ENCODE assay signal across 8 cellular contexts in the genomic region with DNA sequence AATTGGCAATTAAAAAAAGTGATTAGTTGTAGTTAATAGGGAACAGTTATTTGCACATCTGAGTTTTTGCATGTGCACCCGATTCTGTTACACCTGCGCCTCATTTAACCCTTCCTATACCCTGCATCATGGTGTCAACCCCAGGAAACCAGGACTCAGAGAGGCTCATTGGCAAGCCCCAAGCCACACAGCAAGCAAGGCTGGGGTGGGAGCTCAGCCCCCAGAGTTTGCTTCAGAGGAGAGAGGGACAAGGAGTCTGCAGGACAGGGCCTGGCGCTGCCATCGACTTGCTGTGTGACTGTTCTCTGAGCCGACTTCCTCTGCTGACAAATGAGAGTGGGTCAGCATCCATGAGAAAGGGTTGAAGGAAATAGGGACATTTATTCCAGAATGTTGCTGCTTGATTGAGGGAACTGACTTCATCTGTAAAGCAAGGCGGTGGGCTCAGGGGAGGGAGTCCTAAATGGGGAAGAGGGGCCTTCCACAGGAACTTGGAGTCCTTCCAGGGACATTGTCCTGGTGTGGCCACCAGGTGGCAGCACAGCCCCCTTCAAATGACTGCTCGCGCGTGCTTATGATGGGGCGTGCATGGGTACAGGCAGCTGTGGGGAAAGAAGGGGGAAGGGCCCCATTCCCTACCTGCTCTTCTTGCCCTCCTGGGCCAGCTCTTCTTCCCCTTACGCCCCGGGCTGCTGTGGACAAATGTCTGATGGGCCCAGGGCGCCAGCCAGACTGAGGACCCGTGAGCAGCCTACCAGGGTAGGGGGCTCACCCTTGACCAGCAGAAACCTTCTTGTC. TPM values are rescaled to one million over a fixed set of nuclear protein-coding genes. Genes with fewer than 3 reads are reported as not detected.
DNase-seq lines count a peak whose midpoint lies in the region; ATAC-seq and TF ChIP-seq lines count a peak whose summit lies in the region.

No MANE protein-coding gene starts in this region.

- no peaks in the 10 kb centered on the region for H3K36me3 Mint-ChIP-seq in CD4-positive, alpha-beta memory T cell
- no peaks in the 10 kb centered on the region for H3K36me3 Mint-ChIP-seq in natural killer cell

- H3K4me3 ChIP-seq in CD4-positive, alpha-beta memory T cell (ENCODE audit: low read length in 2 of 2), result no peak overlapping the region
- H3K4me3 ChIP-seq in OCI-LY7 (ENCODE audit: low read depth, low read length, poor library complexity, severe bottlenecking) (no peak overlapping the region), esophagus muscularis mucosa (no peak overlapping the region)

- peak; percentile 76 to 84 (median 80) for ATAC-seq in natural killer cell
- ATAC-seq in GM19035 (IDR thresholded peaks at IDR 0.05; ENCODE audit: unreplicated experiment), result no peak

- TF ChIP-seq EP300 in Ishikawa (IDR thresholded peaks at IDR 0.05; ENCODE audit: borderline replicate concordance), result no peak
- TF ChIP-seq EP300 in esophagus muscularis mucosa (IDR thresholded peaks at IDR 0.05), result no peak

- no peaks in the 10 kb centered on the region for H3K79me2 ChIP-seq in OCI-LY7 (ENCODE audit: insufficient read depth, low read depth, low read length)

- H4K20me1 ChIP-seq in OCI-LY7 (ENCODE audit: insufficient read depth, low read length), result no peaks in the 10 kb centered on the region

- TF ChIP-seq RAD21 in Ishikawa (IDR thresholded peaks at IDR 0.05; ENCODE audit: low read depth), result peak; percentile 82

- H3K4me2 ChIP-seq in OCI-LY7 (ENCODE audit: low read length), result no peak overlapping the region

- 0 out of 2 replicates have a peak overlapping the region, but pooled peaks have one; percentile 38 for H2AFZ ChIP-seq in OCI-LY7 (ENCODE audit: low read length)

- intact Hi-C loops in CD4-positive, alpha-beta memory T cell (cut with micrococcal nuclease), result loop anchor here (1.0 kb wide), 1 partner anchor 287 kb away; no protein-coding TSS in a partner anchor
- intact Hi-C loops in OCI-LY7 (cut with micrococcal nuclease; ENCODE audit: unreplicated experiment) (loop anchor here (1.0 to 5.0 kb wide), 3 partner anchors 48 to 213 kb away; no protein-coding TSS in a partner anchor), esophagus muscularis mucosa (cut with DNase I) (loop anchor here (1.0 to 10.0 kb wide), 3 partner anchors 140 to 287 kb away; partner anchors contain the start of gene RASD1), natural killer cell (cut with micrococcal nuclease) (loop anchor here (1.0 to 5.0 kb wide), 4 partner anchors 142 to 288 kb away; partner anchors contain the start of gene RASD1)

- no peaks in the 10 kb centered on the region for H3K4me1 ChIP-seq in CD4-positive, alpha-beta memory T cell (ENCODE audit: insufficient read depth, low read length)
- H3K4me1 ChIP-seq in OCI-LY7 (ENCODE audit: insufficient read depth, low read length, poor library complexity, severe bottlenecking) (no peaks in the 10 kb centered on the region), esophagus muscularis mucosa (peaks cover 7 to 21% (median 14%) of the 10 kb centered on the region in 4 donors)

- H3K9me2 ChIP-seq in OCI-LY7 (ENCODE audit: insufficient read depth, low read length), result no peaks in the 10 kb centered on the region

- TF ChIP-seq CTCF in OCI-LY7 (conservative IDR thresholded peaks at IDR 0.05; ENCODE audit: low read length) (peak; percentile 90), esophagus muscularis mucosa (IDR thresholded peaks at IDR 0.05) (peak; percentile 85 to 93 (median 86)), natural killer cell (IDR thresholded peaks at IDR 0.05) (peak; percentile 89)

- DNase-seq in CD4-positive, alpha-beta memory T cell, result peak; percentile 71 to 73 (median 72)
- DNase-seq in OCI-LY7 (ENCODE audit: low spot score), result peak; percentile 83
- peak; percentile 69 for DNase-seq in activated T-cell treated with anti-CD3 and anti-CD28 coated beads for 4 hours
- no peak for DNase-seq in esophagus muscularis mucosa (ENCODE audit: extremely low spot score)
- peak; percentile 76 for DNase-seq in natural killer cell
- peak; percentile 48 to 82 (median 67) for DNase-seq in stimulated activated naive CD4-positive, alpha-beta T cell (lab: John Stamatoyannopoulos, UW)

- H3K4me1 Mint-ChIP-seq in CD4-positive, alpha-beta memory T cell, result peaks cover 0 to 7% (median 1%) of the 10 kb centered on the region in 4 donors
- H3K4me1 Mint-ChIP-seq in natural killer cell, result no peaks in the 10 kb centered on the region

- H3K36me3 ChIP-seq in CD4-positive, alpha-beta memory T cell (ENCODE audit: insufficient read depth, low read length), result no peaks in the 10 kb centered on the region
- H3K36me3 ChIP-seq in OCI-LY7 (ENCODE audit: insufficient read depth, low read length), result no peaks in the 10 kb centered on the region
- H3K36me3 ChIP-seq in esophagus muscularis mucosa, result no peaks in the 10 kb centered on the region

- TF ChIP-seq POLR2A in esophagus muscularis mucosa (IDR thresholded peaks at IDR 0.05; ENCODE audit: low read depth), result no peak

- H3K27me3 Mint-ChIP-seq in CD4-positive, alpha-beta memory T cell, result peaks cover 0 to 2% of the 10 kb centered on the region in 2 donors
- H3K27me3 Mint-ChIP-seq in natural killer cell (ENCODE audit: low read depth in 2 of 2), result no peaks in the 10 kb centered on the region

- H3K9me3 ChIP-seq in CD4-positive, alpha-beta memory T cell (ENCODE audit: control insufficient read depth in 1 of 2, low read length in 2 of 2), result no peaks in the 10 kb centered on the region
- H3K9me3 ChIP-seq in OCI-LY7 (ENCODE audit: low read length) (no peaks in the 10 kb centered on the region), esophagus muscularis mucosa (peaks cover 0 to 4% (median 0%) of the 10 kb centered on the region in 4 donors)

- no peak overlapping the region for H3K4me3 Mint-ChIP-seq in CD4-positive, alpha-beta memory T cell
- H3K4me3 Mint-ChIP-seq in natural killer cell, result no peak overlapping the region

- H3K9me3 Mint-ChIP-seq in CD4-positive, alpha-beta memory T cell, result peaks cover 0 to 2% (median 0%) of the 10 kb centered on the region in 8 donors
- peaks cover 0 to 3% of the 10 kb centered on the region in 2 donors for H3K9me3 Mint-ChIP-seq in natural killer cell

- BruUV-seq in OCI-LY7 (replicated peaks; lab: Mats Ljungman, UMichigan), result no TSS peak

- POLR2A ChIA-PET in CD4-positive, alpha-beta memory T cell (lab: Charles Lee; ENCODE audit: partially characterized antibody), result interaction anchor here (2.1 kb wide), 1 partner anchor 287 kb away, joined by 6 read pairs; no protein-coding TSS in a partner anchor
- POLR2A ChIA-PET in OCI-LY7 (lab: Charles Lee), result no interaction called here

- H3K27ac ChIP-seq in CD4-positive, alpha-beta memory T cell (ENCODE audit: low read depth, low read length), result no peak overlapping the region
- H3K27ac ChIP-seq in OCI-LY7 (ENCODE audit: low read depth, low read length, poor library complexity, severe bottlenecking), result no peak overlapping the region
- no peak overlapping the region for H3K27ac ChIP-seq in esophagus muscularis mucosa (replicated peaks in 1 of 4)

- CTCF ChIA-PET in CD4-positive, alpha-beta memory T cell (lab: Charles Lee; ENCODE audit: partially characterized antibody), result interaction anchor here (0.5 to 4.5 kb wide), 27 partner anchors 9 to 679 kb away, joined by 3 to 82 read pairs (median 4); partner anchors contain the start of gene RASD1
- CTCF ChIA-PET in OCI-LY7 (lab: Charles Lee; ENCODE audit: unreplicated experiment), result interaction anchor here (0.5 to 1.7 kb wide), 5 partner anchors 37 to 613 kb away, joined by 3 to 10 read pairs (median 4); no protein-coding TSS in a partner anchor

- H3K27me3 ChIP-seq in CD4-positive, alpha-beta memory T cell (ENCODE audit: insufficient read depth, low read length), result no peaks in the 10 kb centered on the region
- H3K27me3 ChIP-seq in esophagus muscularis mucosa, result peaks cover 0 to 47% (median 2%) of the 10 kb centered on the region in 4 donors

- WGBS in esophagus muscularis mucosa, result 29% methylated on average over 10 of the region's 14 CpGs

- peak overlapping the region in 1 of 7 donors; percentile 11 for H3K27ac Mint-ChIP-seq in CD4-positive, alpha-beta memory T cell
- no peak overlapping the region for H3K27ac Mint-ChIP-seq in natural killer cell

TF ChIP-seq in Ishikawa, 13 proteins besides CTCF, POLR2A, EP300 and RAD21:
- TF ChIP-seq TCF12 (IDR thresholded peaks at IDR 0.05; ENCODE audit: low read depth) (no peak), ZBTB7A (IDR thresholded peaks at IDR 0.05; ENCODE audit: low read depth) (peak; percentile 52; the same call in 1 of the 2 replicates), NFIC (IDR thresholded peaks at IDR 0.05) (peak; percentile 91)
- TF ChIP-seq, protein P1, sequence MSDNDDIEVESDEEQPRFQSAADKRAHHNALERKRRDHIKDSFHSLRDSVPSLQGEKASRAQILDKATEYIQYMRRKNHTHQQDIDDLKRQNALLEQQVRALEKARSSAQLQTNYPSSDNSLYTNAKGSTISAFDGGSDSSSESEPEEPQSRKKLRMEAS (IDR thresholded peaks at IDR 0.05), result peak; percentile 55
TF ChIP-seq in Ishikawa: peak in this region for 3.

RNA-seq across cellular contexts. Expression of gene NT5M, which starts 51.6 kb away (rescaled TPM):
- 1 to 10 TPM; 1.4 to 2.7 TPM for total RNA-seq in CD4-positive, alpha-beta memory T cell
- polyA plus RNA-seq in CD4-positive, alpha-beta memory T cell, result 1 to 10 TPM in 1 of 2 donors, under 1 TPM in 1; 0.37 to 2.9 TPM
- 8.2 and 10.4 TPM in 2 replicates for total RNA-seq in OCI-LY7 (2014; rRNA removed; shearing (Covaris generic))
- 14.0 and 16.2 TPM in 2 replicates for total RNA-seq in OCI-LY7 (2022)
- 10 to 100 TPM in 1 of 4 donors, 1 to 10 TPM in 3; 4.3 to 11.5 (median 7.0) TPM for total RNA-seq in esophagus muscularis mucosa
- total RNA-seq in natural killer cell, result 1 to 10 TPM; 3.5 to 4.4 (median 4.1) TPM
